In the genomic region with DNA sequence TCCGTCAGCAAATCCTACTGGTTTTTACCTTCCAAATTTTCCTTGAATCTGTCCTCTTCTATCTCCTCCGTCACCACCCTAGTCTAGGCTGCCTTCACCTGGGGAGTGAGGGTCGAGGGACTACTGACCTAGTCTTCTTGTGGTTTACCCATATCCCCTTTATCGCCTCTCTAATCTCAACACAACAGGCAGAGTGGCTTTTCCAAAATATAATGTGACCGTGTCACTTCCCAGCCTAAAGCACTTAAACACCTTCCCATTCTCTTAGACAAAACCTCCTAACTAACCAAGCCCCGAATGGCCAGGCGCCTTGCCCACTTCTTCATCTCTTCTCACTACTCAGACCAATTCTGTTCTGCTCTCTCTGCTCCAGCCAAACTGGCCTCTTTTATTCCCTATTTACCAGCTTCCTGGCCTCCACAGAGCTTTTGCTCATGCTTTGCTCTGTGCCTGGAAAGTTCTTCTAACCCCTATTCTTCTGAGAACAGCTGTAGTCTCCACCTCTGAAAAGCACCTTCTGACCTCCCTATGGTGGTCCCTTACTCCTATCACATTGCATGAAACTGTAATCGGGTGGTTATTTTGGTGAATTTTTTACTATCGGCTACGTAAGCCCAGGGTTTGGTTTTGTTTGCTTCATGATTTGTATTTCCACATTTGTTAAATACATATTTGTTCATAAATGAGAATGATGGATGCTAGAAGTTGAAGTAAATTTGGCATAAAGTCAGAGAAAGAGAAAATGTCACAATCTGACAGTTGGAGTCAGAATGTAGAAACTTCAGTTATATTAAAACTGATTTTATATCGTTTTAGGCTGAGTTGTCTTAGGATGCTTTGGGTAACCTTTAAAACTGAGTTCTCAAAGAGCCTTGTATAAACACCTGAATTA, we compare ENCODE assay signal across 1 cellular context.
TF ChIP-seq lines count a peak whose summit lies in the region.

No MANE protein-coding gene starts in this region.

TF ChIP-seq in SK-N-SH, 30 proteins besides CTCF, POLR2A, EP300 and RAD21 (continued from another document):
- TF ChIP-seq USF2 (IDR thresholded peaks at IDR 0.05; ENCODE audit: borderline replicate concordance, low read depth, low read length) (0 out of 2 replicates have a peak, but pooled peaks have one; percentile 0), RXRA (IDR thresholded peaks at IDR 0.05; ENCODE audit: borderline replicate concordance, low read depth) (no peak), RCOR1 (IDR thresholded peaks at IDR 0.05; ENCODE audit: low read length) (0 out of 2 replicates have a peak, but pooled peaks have one; percentile 23)
TF ChIP-seq in SK-N-SH: peak in this region for 2.
